ENCODE assay signal across 28 cellular contexts in genomic region chr5:132824426-132824825, GRCh38. TPM values are rescaled to one million over a fixed set of nuclear protein-coding genes. Genes with fewer than 3 reads are reported as not detected.
DNase-seq lines count a peak whose midpoint lies in the region; ATAC-seq lines count a peak whose summit lies in the region.
"Had no signal": no experiment of that assay in that cellular context is flagged by ENCODE, and none has a peak within 500 bp of the region (broad histone marks: within the 10 kb centered on the region; RNA-seq: fewer than 3 reads in every experiment).

No MANE protein-coding gene starts in this region.

- peak overlapping the region; percentile 60 for H3K4me3 Mint-ChIP-seq in activated CD4-positive, alpha-beta T cell treated with anti-CD3 and anti-CD28 coated beads, Interleukin-2, amount 10 ng/mL, durations not matched to agents 24 days and 14 days
- H3K4me3 Mint-ChIP-seq in CD8-positive, alpha-beta memory T cell, result peak overlapping the region in 4 of 7 donors; percentile 26 to 46 (median 36)
- H3K4me3 Mint-ChIP-seq in activated T-helper 2 cell treated with anti-CD3 and anti-CD28 coated beads, Interferon-gamma antibody, Interleukin-2, Interleukin-4, amounts not matched to agents 10 μg/mL and 5 μg/mL and 100 μg/mL, durations not matched to agents 14 hours and 24 hours and 36 hours (ENCODE audit: low read depth), result peak overlapping the region; percentile 13
- H3K4me3 Mint-ChIP-seq: activated CD4-positive, alpha-beta T cell treated with anti-CD3 and anti-CD28 coated beads for 36 hours; neural progenitor cell had no signal

- no peak overlapping the region for H3K4me3 ChIP-seq in CD8-positive, alpha-beta memory T cell (ENCODE audit: low read length)
- H3K4me3 ChIP-seq in neuronal stem cell (ENCODE audit: low read length in 2 of 2) (no peak overlapping the region), right cardiac atrium (ENCODE audit: low read length) (no peak overlapping the region)
- H3K4me3 ChIP-seq: mucosa of descending colon, neural progenitor cell, sigmoid colon, upper lobe of left lung had no signal

- intact Hi-C loops in activated CD4-positive, alpha-beta T cell treated with anti-CD3 and anti-CD28 coated beads, Interleukin-2, amount 10 ng/mL, durations not matched to agents 24 days and 14 days (cut with micrococcal nuclease), result loop anchor here (5.0 kb wide), 1 partner anchor 182 kb away; no protein-coding TSS in a partner anchor
- intact Hi-C loops in activated T-helper 2 cell treated with anti-CD3 and anti-CD28 coated beads, Interferon-gamma antibody, Interleukin-2, Interleukin-4, amounts not matched to agents 10 μg/mL and 5 μg/mL and 100 μg/mL, durations not matched to agents 14 hours and 24 hours and 36 hours (cut with micrococcal nuclease), result loop anchor here (5.0 kb wide), 3 partner anchors 162 to 437 kb away; no protein-coding TSS in a partner anchor
- intact Hi-C loops in right cardiac atrium (cut with DNase I), result loop anchor here in 2 of 4 donors (10.0 kb wide), 2 partner anchors 300 to 440 kb away; no protein-coding TSS in a partner anchor

- H2BK15ac ChIP-seq in neuronal stem cell (ENCODE audit: low read length), result no peak overlapping the region

- no peak overlapping the region for H2AFZ ChIP-seq in neuronal stem cell (ENCODE audit: low read length)

- no peak overlapping the region for H2BK12ac ChIP-seq in neuronal stem cell (ENCODE audit: low read length)

- peaks cover 28% of the 10 kb centered on the region for H3K27me3 ChIP-seq in CD8-positive, alpha-beta memory T cell (ENCODE audit: insufficient read depth, low read length, poor library complexity, severe bottlenecking)
- H3K27me3 ChIP-seq in neuronal stem cell (ENCODE audit: control insufficient read depth in 3 of 3, insufficient read depth in 3 of 3, low read depth in 1 of 3, low read length in 3 of 3) (peaks cover 12 to 70% (median 69%) of the 10 kb centered on the region in 3 experiments), right cardiac atrium (ENCODE audit: control insufficient read depth, insufficient read depth) (no peaks in the 10 kb centered on the region)
- H3K27me3 ChIP-seq: ascending aorta had no signal

- H3K4ac ChIP-seq in neuronal stem cell (ENCODE audit: low read length), result no peak overlapping the region

- H2AK5ac ChIP-seq in neuronal stem cell (ENCODE audit: low read depth, low read length), result peak overlapping the region; percentile 40

- no peaks in the 10 kb centered on the region for H3K9me3 Mint-ChIP-seq in activated CD4-positive, alpha-beta T cell treated with anti-CD3 and anti-CD28 coated beads, Interleukin-2, amount 10 ng/mL, durations not matched to agents 24 days and 14 days
- H3K9me3 Mint-ChIP-seq in CD8-positive, alpha-beta memory T cell, result no peaks in the 10 kb centered on the region
- no peaks in the 10 kb centered on the region for H3K9me3 Mint-ChIP-seq in activated T-helper 2 cell treated with anti-CD3 and anti-CD28 coated beads, Interferon-gamma antibody, Interleukin-2, Interleukin-4, amounts not matched to agents 10 μg/mL and 5 μg/mL and 100 μg/mL, durations not matched to agents 14 hours and 24 hours and 36 hours

- DNase-seq in activated CD4-positive, alpha-beta T cell treated with anti-CD3 and anti-CD28 coated beads, Interleukin-2, amount 10 ng/mL, durations not matched to agents 24 days and 14 days, result peak; percentile 57
- DNase-seq in activated CD4-positive, alpha-beta T cell treated with anti-CD3 and anti-CD28 coated beads, Interleukin-2, amount 50 U/mL, for 48 hours, result no peak
- no peak for DNase-seq in CD8-positive, alpha-beta memory T cell
- no peak for DNase-seq in activated T-helper 2 cell treated with anti-CD3 and anti-CD28 coated beads, Interferon-gamma antibody, Interleukin-2, Interleukin-4, amounts not matched to agents 10 μg/mL and 5 μg/mL and 100 μg/mL, durations not matched to agents 14 hours and 24 hours and 36 hours (ENCODE audit: low spot score)
- DNase-seq in neuronal stem cell (ENCODE audit: low spot score) (no peak), right cardiac atrium (no peak)
- DNase-seq: activated CD4-positive, alpha-beta T cell treated with anti-CD3 and anti-CD28 coated beads for 36 hours; activated CD8-positive, alpha-beta memory T cell treated with anti-CD3 and anti-CD28 coated beads, Interleukin-2, amount 50 U/mL, for 4 hours; activated gamma-delta T cell; AML-193; dermis blood vessel endothelial cell; DMS53; H7; mucosa of descending colon; NCI-H1694 treated with DMSO at 0.1 percent for 48 hours; NCI-H526; SHP77 treated with DMSO at 0.1 percent for 48 hours; sigmoid colon; stomach; SW 1271 had no signal

- POLR2A ChIA-PET in CD8-positive, alpha-beta memory T cell (lab: Charles Lee), result no interaction called here

- CTCF ChIA-PET in CD8-positive, alpha-beta memory T cell (lab: Charles Lee), result interaction anchor here (0.7 kb wide), 1 partner anchor 10 kb away, joined by 3 read pairs; no protein-coding TSS in a partner anchor

- H3K36me3 ChIP-seq in CD8-positive, alpha-beta memory T cell (ENCODE audit: insufficient read depth, low read length), result no peaks in the 10 kb centered on the region
- H3K36me3 ChIP-seq in neuronal stem cell (replicated peaks in 1 of 2; ENCODE audit: control insufficient read depth in 2 of 2, insufficient read depth in 2 of 2, low read length in 2 of 2), result no peaks in the 10 kb centered on the region
- H3K36me3 ChIP-seq: ascending aorta, neural progenitor cell, sigmoid colon had no signal

- no peak overlapping the region for H2BK120ac ChIP-seq in neuronal stem cell (ENCODE audit: low read depth, low read length)

- H2BK5ac ChIP-seq in neuronal stem cell (ENCODE audit: low read length), result no peak overlapping the region

- peaks cover 25% of the 10 kb centered on the region for H3K4me1 Mint-ChIP-seq in activated CD4-positive, alpha-beta T cell treated with anti-CD3 and anti-CD28 coated beads, Interleukin-2, amount 10 ng/mL, durations not matched to agents 24 days and 14 days
- peaks cover 0 to 17% (median 10%) of the 10 kb centered on the region in 3 donors for H3K4me1 Mint-ChIP-seq in CD8-positive, alpha-beta memory T cell
- H3K4me1 Mint-ChIP-seq in activated T-helper 2 cell treated with anti-CD3 and anti-CD28 coated beads, Interferon-gamma antibody, Interleukin-2, Interleukin-4, amounts not matched to agents 10 μg/mL and 5 μg/mL and 100 μg/mL, durations not matched to agents 14 hours and 24 hours and 36 hours (ENCODE audit: low read depth), result peaks cover 21% of the 10 kb centered on the region

- H3K14ac ChIP-seq in neuronal stem cell (ENCODE audit: low read length), result no peak overlapping the region

- ATAC-seq in HG03469 (IDR thresholded peaks at IDR 0.05; ENCODE audit: unreplicated experiment) (no peak), right cardiac atrium (no peak), GM19035 (IDR thresholded peaks at IDR 0.05; ENCODE audit: unreplicated experiment) (no peak)
- ATAC-seq: activated CD4-positive, alpha-beta T cell treated with anti-CD3 and anti-CD28 coated beads for 36 hours; mucosa of descending colon had no signal

- H4K91ac ChIP-seq in neuronal stem cell (ENCODE audit: low read depth, low read length, poor library complexity), result no peak overlapping the region

- peaks cover 11% of the 10 kb centered on the region for H3K4me1 ChIP-seq in CD8-positive, alpha-beta memory T cell (ENCODE audit: insufficient read depth, low read length)
- H3K4me1 ChIP-seq in neuronal stem cell (ENCODE audit: control insufficient read depth in 2 of 2, insufficient read depth in 1 of 2, low read depth in 1 of 2, low read length in 2 of 2) (peaks cover 0 to 4% of the 10 kb centered on the region in 2 donors), right cardiac atrium (ENCODE audit: control insufficient read depth, insufficient read depth, low read length) (no peaks in the 10 kb centered on the region)
- H3K4me1 ChIP-seq: neural progenitor cell had no signal

- no peaks in the 10 kb centered on the region for H3K36me3 Mint-ChIP-seq in activated CD4-positive, alpha-beta T cell treated with anti-CD3 and anti-CD28 coated beads, Interleukin-2, amount 10 ng/mL, durations not matched to agents 24 days and 14 days (ENCODE audit: low read depth)
- H3K36me3 Mint-ChIP-seq in CD8-positive, alpha-beta memory T cell, result no peaks in the 10 kb centered on the region
- H3K36me3 Mint-ChIP-seq in activated T-helper 2 cell treated with anti-CD3 and anti-CD28 coated beads, Interferon-gamma antibody, Interleukin-2, Interleukin-4, amounts not matched to agents 10 μg/mL and 5 μg/mL and 100 μg/mL, durations not matched to agents 14 hours and 24 hours and 36 hours (ENCODE audit: low read depth), result no peaks in the 10 kb centered on the region

- H3K18ac ChIP-seq in neuronal stem cell (ENCODE audit: low read length), result no peak overlapping the region

- H3K27ac ChIP-seq in CD8-positive, alpha-beta memory T cell (ENCODE audit: low read depth, low read length), result no peak overlapping the region
- no peak overlapping the region for H3K27ac ChIP-seq in neuronal stem cell (replicated peaks; ENCODE audit: low read length)
- H3K27ac ChIP-seq in right cardiac atrium (ENCODE audit: low read length), result no peak overlapping the region
- H3K27ac ChIP-seq: ascending aorta, neural progenitor cell, sigmoid colon, stomach, upper lobe of left lung had no signal

- H3K27me3 Mint-ChIP-seq in activated CD4-positive, alpha-beta T cell treated with anti-CD3 and anti-CD28 coated beads, Interleukin-2, amount 10 ng/mL, durations not matched to agents 24 days and 14 days, result peaks cover 52% of the 10 kb centered on the region
- H3K27me3 Mint-ChIP-seq in CD8-positive, alpha-beta memory T cell, result peaks cover 47 to 54% of the 10 kb centered on the region in 2 donors
- H3K27me3 Mint-ChIP-seq in activated T-helper 2 cell treated with anti-CD3 and anti-CD28 coated beads, Interferon-gamma antibody, Interleukin-2, Interleukin-4, amounts not matched to agents 10 μg/mL and 5 μg/mL and 100 μg/mL, durations not matched to agents 14 hours and 24 hours and 36 hours (ENCODE audit: low read depth), result peaks cover 65% of the 10 kb centered on the region

- no peak overlapping the region for H3K9ac ChIP-seq in neuronal stem cell (ENCODE audit: low read depth, low read length, poor library complexity)
- H3K9ac ChIP-seq: neural progenitor cell had no signal

- no CpG with 5 or more reads among the region's 3 CpGs for WGBS in neuronal stem cell (ENCODE audit: extremely low coverage in 2 of 2, insufficient read length in 2 of 2, insufficient replicate concordance in 1 of 2), 2 donors
- 97% methylated on average over 3 of the region's 3 CpGs for WGBS in right cardiac atrium

- H3K23ac ChIP-seq in neuronal stem cell (ENCODE audit: low read depth, low read length, poor library complexity), result no peak overlapping the region

- peak overlapping the region; percentile 34 for H3K27ac Mint-ChIP-seq in activated CD4-positive, alpha-beta T cell treated with anti-CD3 and anti-CD28 coated beads, Interleukin-2, amount 10 ng/mL, durations not matched to agents 24 days and 14 days
- no peak overlapping the region for H3K27ac Mint-ChIP-seq in CD8-positive, alpha-beta memory T cell
- no peak overlapping the region for H3K27ac Mint-ChIP-seq in activated T-helper 2 cell treated with anti-CD3 and anti-CD28 coated beads, Interferon-gamma antibody, Interleukin-2, Interleukin-4, amounts not matched to agents 10 μg/mL and 5 μg/mL and 100 μg/mL, durations not matched to agents 14 hours and 24 hours and 36 hours
- H3K27ac Mint-ChIP-seq: activated CD4-positive, alpha-beta T cell treated with anti-CD3 and anti-CD28 coated beads for 36 hours; neural progenitor cell had no signal

- H3K9me3 ChIP-seq in CD8-positive, alpha-beta memory T cell (ENCODE audit: low read length), result no peaks in the 10 kb centered on the region
- peaks cover 0 to 2% of the 10 kb centered on the region in 2 donors for H3K9me3 ChIP-seq in neuronal stem cell (replicated peaks in 1 of 2; ENCODE audit: control insufficient read depth in 2 of 2, insufficient read depth in 1 of 2, low read depth in 1 of 2, low read length in 2 of 2)
- H3K9me3 ChIP-seq in right cardiac atrium (ENCODE audit: control insufficient read depth, low read length), result no peaks in the 10 kb centered on the region
- H3K9me3 ChIP-seq: ascending aorta, mucosa of descending colon, sigmoid colon, stomach, upper lobe of left lung had no signal

- no peak overlapping the region for H3K4me2 ChIP-seq in neuronal stem cell (ENCODE audit: insufficient read depth, low read length, poor library complexity, severe bottlenecking)

- H3K79me1 ChIP-seq in neuronal stem cell (ENCODE audit: low read depth, low read length), result peaks cover 3% of the 10 kb centered on the region

- no peak overlapping the region for H4K8ac ChIP-seq in neuronal stem cell (ENCODE audit: low read depth, low read length)

RNA-seq across cellular contexts. Expression of gene SHROOM1, which starts 6.0 kb away (rescaled TPM):
- total RNA-seq in activated CD4-positive, alpha-beta T cell treated with anti-CD3 and anti-CD28 coated beads, Interleukin-2, amount 10 ng/mL, durations not matched to agents 24 days and 14 days, result 5.3 and 7.4 TPM in 2 replicates
- 1 to 10 TPM; 1.6 to 2.0 TPM for total RNA-seq in CD8-positive, alpha-beta memory T cell
- polyA plus RNA-seq in CD8-positive, alpha-beta memory T cell, result not detected
- 7.7 and 9.3 TPM in 2 replicates for total RNA-seq in activated T-helper 2 cell treated with anti-CD3 and anti-CD28 coated beads, Interferon-gamma antibody, Interleukin-2, Interleukin-4, amounts not matched to agents 10 μg/mL and 5 μg/mL and 100 μg/mL, durations not matched to agents 14 hours and 24 hours and 36 hours
- polyA plus RNA-seq in neuronal stem cell (2013, experiment 1 of 2), result 1.7 TPM
- polyA plus RNA-seq in neuronal stem cell (2013, experiment 2 of 2), result 1.8 TPM
- total RNA-seq in right cardiac atrium, result 1 to 10 TPM; 2.9 to 5.3 (median 4.2) TPM
- 2.9 TPM for polyA plus RNA-seq in right cardiac atrium

RNA-seq across cellular contexts. Expression of gene SOWAHA, which starts 11.3 kb away (rescaled TPM):
- total RNA-seq in activated CD4-positive, alpha-beta T cell treated with anti-CD3 and anti-CD28 coated beads, Interleukin-2, amount 10 ng/mL, durations not matched to agents 24 days and 14 days, result 0.59 and 0.65 TPM in 2 replicates
- total RNA-seq in CD8-positive, alpha-beta memory T cell, result under 1 TPM in 1 of 2 experiments, not detected in 1; 0.07 TPM
- not detected for polyA plus RNA-seq in CD8-positive, alpha-beta memory T cell
- 0.28 and 0.32 TPM in 2 replicates for total RNA-seq in activated T-helper 2 cell treated with anti-CD3 and anti-CD28 coated beads, Interferon-gamma antibody, Interleukin-2, Interleukin-4, amounts not matched to agents 10 μg/mL and 5 μg/mL and 100 μg/mL, durations not matched to agents 14 hours and 24 hours and 36 hours
- 0.03 TPM for polyA plus RNA-seq in neuronal stem cell (2013, experiment 1 of 2)
- polyA plus RNA-seq in neuronal stem cell (2013, experiment 2 of 2), result 0.01 TPM
- under 1 TPM in 1 of 4 donors, not detected in 3; 0.11 TPM for total RNA-seq in right cardiac atrium
- polyA plus RNA-seq in right cardiac atrium, result 0.05 TPM
- total RNA-seq: A172, ascending aorta, dermis blood vessel endothelial cell, LHCN-M2, posterior vena cava had no signal

RNA-seq across cellular contexts. Expression of gene GDF9, which starts 41.8 kb away (rescaled TPM):
- 0.30 and 0.45 TPM in 2 replicates for total RNA-seq in activated CD4-positive, alpha-beta T cell treated with anti-CD3 and anti-CD28 coated beads, Interleukin-2, amount 10 ng/mL, durations not matched to agents 24 days and 14 days
- under 1 TPM; 0.29 to 0.68 TPM for total RNA-seq in CD8-positive, alpha-beta memory T cell
- polyA plus RNA-seq in CD8-positive, alpha-beta memory T cell, result not detected
- 0.11 TPM in 1 of 2 replicates, not detected in the other for total RNA-seq in activated T-helper 2 cell treated with anti-CD3 and anti-CD28 coated beads, Interferon-gamma antibody, Interleukin-2, Interleukin-4, amounts not matched to agents 10 μg/mL and 5 μg/mL and 100 μg/mL, durations not matched to agents 14 hours and 24 hours and 36 hours
- polyA plus RNA-seq in neuronal stem cell (2013, experiment 1 of 2), result 0.13 TPM
- polyA plus RNA-seq in neuronal stem cell (2013, experiment 2 of 2), result 0.26 TPM
- under 1 TPM in 3 of 4 donors, not detected in 1; 0.09 to 0.54 (median 0.14) TPM for total RNA-seq in right cardiac atrium
- 0.18 TPM for polyA plus RNA-seq in right cardiac atrium
- total RNA-seq: ascending aorta, dermis blood vessel endothelial cell, LHCN-M2 had no signal

RNA-seq across cellular contexts. Expression of gene UQCRQ, which starts 42.0 kb away (rescaled TPM):
- 454 and 464 TPM in 2 replicates for total RNA-seq in activated CD4-positive, alpha-beta T cell treated with anti-CD3 and anti-CD28 coated beads, Interleukin-2, amount 10 ng/mL, durations not matched to agents 24 days and 14 days
- 100 to 1,000 TPM; 595 to 615 TPM for total RNA-seq in CD8-positive, alpha-beta memory T cell
- polyA plus RNA-seq in CD8-positive, alpha-beta memory T cell, result 663 TPM
- total RNA-seq in activated T-helper 2 cell treated with anti-CD3 and anti-CD28 coated beads, Interferon-gamma antibody, Interleukin-2, Interleukin-4, amounts not matched to agents 10 μg/mL and 5 μg/mL and 100 μg/mL, durations not matched to agents 14 hours and 24 hours and 36 hours, result 400 and 412 TPM in 2 replicates
- 300 TPM for polyA plus RNA-seq in neuronal stem cell (2013, experiment 1 of 2)
- polyA plus RNA-seq in neuronal stem cell (2013, experiment 2 of 2), result 323 TPM
- 1,000 to 10,000 TPM in 2 of 4 donors, 100 to 1,000 TPM in 2; 978 to 1,175 (median 1,022) TPM for total RNA-seq in right cardiac atrium
- 1,317 TPM for polyA plus RNA-seq in right cardiac atrium

RNA-seq across cellular contexts. Expression of gene SEPTIN8, which starts 47.4 kb away (rescaled TPM):
- total RNA-seq in activated CD4-positive, alpha-beta T cell treated with anti-CD3 and anti-CD28 coated beads, Interleukin-2, amount 10 ng/mL, durations not matched to agents 24 days and 14 days, result 43.8 and 45.4 TPM in 2 replicates
- total RNA-seq in CD8-positive, alpha-beta memory T cell, result 10 to 100 TPM; 34.5 to 38.1 TPM
- 2.8 TPM for polyA plus RNA-seq in CD8-positive, alpha-beta memory T cell
- total RNA-seq in activated T-helper 2 cell treated with anti-CD3 and anti-CD28 coated beads, Interferon-gamma antibody, Interleukin-2, Interleukin-4, amounts not matched to agents 10 μg/mL and 5 μg/mL and 100 μg/mL, durations not matched to agents 14 hours and 24 hours and 36 hours, result 34.9 and 35.9 TPM in 2 replicates
- 53.7 TPM for polyA plus RNA-seq in neuronal stem cell (2013, experiment 1 of 2)
- 53.2 TPM for polyA plus RNA-seq in neuronal stem cell (2013, experiment 2 of 2)
- 10 to 100 TPM; 25.8 to 33.7 (median 31.0) TPM for total RNA-seq in right cardiac atrium
- polyA plus RNA-seq in right cardiac atrium, result 17.7 TPM
